In genomic region chr18:34222025-34222395, GRCh38 we compare ENCODE assay signal across 8 cellular contexts. TPM values are rescaled to one million over a fixed set of nuclear protein-coding genes. Genes with fewer than 3 reads are reported as not detected.
DNase-seq lines count a peak whose midpoint lies in the region; ATAC-seq, FAIRE-seq and TF ChIP-seq lines count a peak whose summit lies in the region.

No MANE protein-coding gene starts in this region.

- H3K36me3 Mint-ChIP-seq in stimulated activated naive B cell treated with anti-CD40 and anti-IgM and Interleukin-4, amounts not matched to agents 10 μg/mL and 1 μg/mL and 100 μg/mL, for 72 hours: no peaks in the 10 kb centered on the region
- no peaks in the 10 kb centered on the region for H3K36me3 Mint-ChIP-seq in natural killer cell

- peaks cover 40 to 54% of the 10 kb centered on the region in 2 donors for H3K27me3 Mint-ChIP-seq in stimulated activated naive B cell treated with anti-CD40 and anti-IgM and Interleukin-4, amounts not matched to agents 10 μg/mL and 1 μg/mL and 100 μg/mL, for 72 hours
- H3K27me3 Mint-ChIP-seq in natural killer cell (ENCODE audit: low read depth in 2 of 2): peaks cover 27 to 32% of the 10 kb centered on the region in 2 donors

- no peaks in the 10 kb centered on the region for H3K9me3 ChIP-seq in iPS-15b (ENCODE audit: control insufficient read depth, insufficient read depth, low read length)

- no peak overlapping the region for H3K9ac ChIP-seq in iPS-15b (ENCODE audit: low read depth, low read length)

- no peak for FAIRE-seq in RCC 7860 (lab: Jason Lieb, UNC)

- H3K36me3 ChIP-seq in iPS-15b (ENCODE audit: control insufficient read depth, insufficient read depth, low read length): no peaks in the 10 kb centered on the region

- intact Hi-C loops in natural killer cell (cut with micrococcal nuclease): no loop called here

- peak overlapping the region; percentile 46 for H3K4me3 Mint-ChIP-seq in stimulated activated naive B cell treated with anti-CD40 and anti-IgM and Interleukin-4, amounts not matched to agents 10 μg/mL and 1 μg/mL and 100 μg/mL, for 72 hours
- no peak overlapping the region for H3K4me3 Mint-ChIP-seq in natural killer cell

- DNase-seq in NCI-H187 (lab: John Stamatoyannopoulos, UW): peak; percentile 14 to 45
- no peak for DNase-seq in NCI-H187 treated with DMSO at 0.1 percent for 48 hours (lab: John Stamatoyannopoulos, UW)
- peak; percentile 60 to 75 for DNase-seq in SHP77 (lab: John Stamatoyannopoulos, UW)
- no peak for DNase-seq in stimulated activated naive B cell treated with anti-CD40 and anti-IgM and Interleukin-4, amounts not matched to agents 10 μg/mL and 1 μg/mL and 100 μg/mL, for 72 hours
- no peak for DNase-seq in RCC 7860 (ENCODE audit: low spot score)
- DNase-seq in natural killer cell: no peak
- no peak for DNase-seq in activated CD4-positive, alpha-beta T cell treated with anti-CD3 and anti-CD28 coated beads for 48 hours

- peak in 1 of 2 donors; percentile 10 for ATAC-seq in stimulated activated naive B cell treated with anti-CD40 and anti-IgM and Interleukin-4, amounts not matched to agents 10 μg/mL and 1 μg/mL and 100 μg/mL, for 72 hours (replicated peaks)
- no peak for ATAC-seq in natural killer cell

- H3K9me3 Mint-ChIP-seq in stimulated activated naive B cell treated with anti-CD40 and anti-IgM and Interleukin-4, amounts not matched to agents 10 μg/mL and 1 μg/mL and 100 μg/mL, for 72 hours: peaks cover 0 to 1% of the 10 kb centered on the region in 2 donors
- H3K9me3 Mint-ChIP-seq in natural killer cell: no peaks in the 10 kb centered on the region

- H3K4me1 ChIP-seq in iPS-15b (ENCODE audit: control insufficient read depth, insufficient read depth, low read length): peaks cover 4% of the 10 kb centered on the region

- H3K4me1 Mint-ChIP-seq in stimulated activated naive B cell treated with anti-CD40 and anti-IgM and Interleukin-4, amounts not matched to agents 10 μg/mL and 1 μg/mL and 100 μg/mL, for 72 hours: peaks cover 10 to 15% of the 10 kb centered on the region in 2 donors
- no peaks in the 10 kb centered on the region for H3K4me1 Mint-ChIP-seq in natural killer cell

- peak overlapping the region; percentile 91 for H3K4me3 ChIP-seq in iPS-15b (ENCODE audit: low read depth, low read length)

- peaks cover 70% of the 10 kb centered on the region for H3K27me3 ChIP-seq in iPS-15b (ENCODE audit: control insufficient read depth, insufficient read depth, low read length)

- no peak overlapping the region for H3K27ac Mint-ChIP-seq in stimulated activated naive B cell treated with anti-CD40 and anti-IgM and Interleukin-4, amounts not matched to agents 10 μg/mL and 1 μg/mL and 100 μg/mL, for 72 hours
- H3K27ac Mint-ChIP-seq in natural killer cell: no peak overlapping the region

- TF ChIP-seq CTCF in natural killer cell (IDR thresholded peaks at IDR 0.05): no peak

RNA-seq across cellular contexts. Expression of gene NOL4, which starts 2.7 kb away (rescaled TPM):
- not detected for total RNA-seq in natural killer cell

Comparison
In these comparisons a context has a peak if more than half of its experiments do, and no peak if none do; other contexts are left out.
1. DNase-seq: peak in NCI-H187 (2 of 2) and SHP77 (2 of 2); none in NCI-H187 treated with DMSO at 0.1 percent for 48 hours (single experiment), stimulated activated naive B cell treated with anti-CD40 and anti-IgM and Interleukin-4, amounts not matched to agents 10 μg/mL and 1 μg/mL and 100 μg/mL, for 72 hours (single experiment), RCC 7860 (single experiment), natural killer cell (single experiment) and activated CD4-positive, alpha-beta T cell treated with anti-CD3 and anti-CD28 coated beads for 48 hours (single experiment).